23 cellular contexts compared by ENCODE assay signal in genomic region chr7:59986-60675, GRCh38.
"Had no signal": no experiment of that assay in that cellular context is flagged by ENCODE, and none has a peak within 500 bp of the region (broad histone marks: within the 10 kb centered on the region; RNA-seq: fewer than 3 reads in every experiment).

No MANE protein-coding gene starts in this region.

- H3K4me3 Mint-ChIP-seq: activated CD8-positive, alpha-beta T cell treated with anti-CD3 and anti-CD28 coated beads, Interleukin-2, amount 10 ng/mL, durations not matched to agents 7 days and 5 days; activated naive CD8-positive, alpha-beta T cell; activated T-cell treated with anti-CD3 and anti-CD28 coated beads, Interleukin-2, amount 50 U/mL, for 24 hours; central memory CD8-positive, alpha-beta T cell; effector memory CD8-positive, alpha-beta T cell; natural killer cell treated with Interleukin-12 subunit alpha and Interleukin-12 subunit beta and Interleukin-15 and Interleukin-18, amount 100 ng/mL, for 72 hours had no signal

- ATAC-seq: activated CD8-positive, alpha-beta T cell treated with anti-CD3 and anti-CD28 coated beads, Interleukin-2, amount 10 ng/mL, durations not matched to agents 7 days and 5 days; effector memory CD8-positive, alpha-beta T cell; left colon; natural killer cell treated with Interleukin-12 subunit alpha and Interleukin-12 subunit beta and Interleukin-15 and Interleukin-18, amount 100 ng/mL, for 72 hours; stimulated activated naive CD8-positive, alpha-beta T cell treated with anti-CD3 and anti-CD28 coated beads, Interleukin-15, Interleukin-2, amounts not matched to agents 100 U/mL and 50 U/mL, for 24 hours had no signal

- H3K27me3 Mint-ChIP-seq: activated naive CD8-positive, alpha-beta T cell; activated T-cell treated with anti-CD3 and anti-CD28 coated beads, Interleukin-2, amount 50 U/mL, for 24 hours had no signal

- H3K4me1 Mint-ChIP-seq: central memory CD8-positive, alpha-beta T cell had no signal

- H3K4me1 ChIP-seq: colonic mucosa, uterus had no signal

- H3K9me3 ChIP-seq: adrenal gland, colonic mucosa, esophagus muscularis mucosa, neutrophil, tibial artery, uterus had no signal

- H3K27ac ChIP-seq: adrenal gland, colonic mucosa, dorsolateral prefrontal cortex, esophagus muscularis mucosa, neutrophil, tibial artery, uterus had no signal

- H3K9me3 Mint-ChIP-seq: activated T-cell treated with anti-CD3 and anti-CD28 coated beads, Interleukin-2, amount 50 U/mL, for 24 hours; activated T-helper 2 cell treated with anti-CD3 and anti-CD28 coated beads, Interferon-gamma antibody, Interleukin-2, Interleukin-4, amounts not matched to agents 10 μg/mL and 5 μg/mL and 100 μg/mL, durations not matched to agents 14 hours and 24 hours and 36 hours; central memory CD8-positive, alpha-beta T cell; effector memory CD8-positive, alpha-beta T cell; natural killer cell treated with Interleukin-12 subunit alpha and Interleukin-12 subunit beta and Interleukin-15 and Interleukin-18, amount 100 ng/mL, for 72 hours had no signal

- H3K36me3 ChIP-seq: adrenal gland, colonic mucosa, esophagus muscularis mucosa, neutrophil, tibial artery, uterus had no signal

- H3K4me3 ChIP-seq: adrenal gland, colonic mucosa, dorsolateral prefrontal cortex, esophagus muscularis mucosa, tibial artery, uterus had no signal

- H3K36me3 Mint-ChIP-seq: activated naive CD8-positive, alpha-beta T cell; natural killer cell treated with Interleukin-12 subunit alpha and Interleukin-12 subunit beta and Interleukin-15 and Interleukin-18, amount 100 ng/mL, for 72 hours had no signal

- H3K27me3 ChIP-seq: adrenal gland, colonic mucosa, dorsolateral prefrontal cortex, esophagus muscularis mucosa, neutrophil, uterus had no signal

- DNase-seq: activated CD4-positive, alpha-beta T cell treated with anti-CD3 and anti-CD28 coated beads for 1 hour; activated CD4-positive, alpha-beta T cell treated with anti-CD3 and anti-CD28 coated beads, Interleukin-2, amount 50 U/mL, for 1 hour; activated CD8-positive, alpha-beta T cell treated with anti-CD3 and anti-CD28 coated beads, Interleukin-2, amount 10 ng/mL, durations not matched to agents 7 days and 5 days; activated naive CD4-positive, alpha-beta T cell; activated T-cell treated with anti-CD3 and anti-CD28 coated beads, Interleukin-2, amount 50 U/mL, for 24 hours; colonic mucosa; effector memory CD8-positive, alpha-beta T cell; left colon; mammary epithelial cell; stimulated activated CD4-positive, alpha-beta T cell treated with anti-CD3 and anti-CD28 coated beads, Interleukin-4, amount 100 ng/mL, for 4 hours; stimulated activated naive CD8-positive, alpha-beta T cell treated with anti-CD3 and anti-CD28 coated beads, Interleukin-15, Interleukin-2, amounts not matched to agents 100 U/mL and 50 U/mL, for 24 hours; T-helper 1 cell; T-helper 9 cell; tibial artery; uterus had no signal

- H3K27ac Mint-ChIP-seq: activated CD8-positive, alpha-beta T cell treated with anti-CD3 and anti-CD28 coated beads, Interleukin-2, amount 10 ng/mL, durations not matched to agents 7 days and 5 days; activated naive CD8-positive, alpha-beta T cell; activated T-cell treated with anti-CD3 and anti-CD28 coated beads, Interleukin-2, amount 50 U/mL, for 24 hours; activated T-helper 2 cell treated with anti-CD3 and anti-CD28 coated beads, Interferon-gamma antibody, Interleukin-2, Interleukin-4, amounts not matched to agents 10 μg/mL and 5 μg/mL and 100 μg/mL, durations not matched to agents 14 hours and 24 hours and 36 hours; effector memory CD8-positive, alpha-beta T cell; natural killer cell treated with Interleukin-12 subunit alpha and Interleukin-12 subunit beta and Interleukin-15 and Interleukin-18, amount 100 ng/mL, for 72 hours had no signal
